21 cellular contexts compared by ENCODE assay signal in genomic region chr7:156735861-156736260, GRCh38.
A peak's percentile ranks its signal among the peaks of the same experiment; 100 is the strongest.
DNase-seq lines count a peak whose midpoint lies in the region; ATAC-seq, FAIRE-seq and TF ChIP-seq lines count a peak whose summit lies in the region.
"Had no signal": no experiment of that assay in that cellular context is flagged by ENCODE, and none has a peak within 500 bp of the region (broad histone marks: within the 10 kb centered on the region; RNA-seq: fewer than 3 reads in every experiment).

No MANE protein-coding gene starts in this region.

- no peaks in the 10 kb centered on the region for H3K9me1 ChIP-seq in endothelial cell of umbilical vein (replicated peaks; ENCODE audit: control insufficient read depth, extremely low read depth, insufficient read depth, low read length)

- H2AFZ ChIP-seq in endothelial cell of umbilical vein (ENCODE audit: low read depth, low read length), result no peak overlapping the region

- H3K27me3 ChIP-seq in endothelial cell of umbilical vein (ENCODE audit: control insufficient read depth in 2 of 2, insufficient read depth in 2 of 2, low read length in 2 of 2), result no peaks in the 10 kb centered on the region
- H3K27me3 ChIP-seq: ascending aorta, left lung, pancreas, sigmoid colon, upper lobe of right lung had no signal

- H3K4me2 ChIP-seq in endothelial cell of umbilical vein (ENCODE audit: insufficient read depth, low read length), result no peak overlapping the region
- H3K4me2 ChIP-seq: KMS-11 had no signal

- peak; percentile 69 for FAIRE-seq in endothelial cell of umbilical vein (lab: Jason Lieb, UNC)
- FAIRE-seq: pancreas had no signal

- no peaks in the 10 kb centered on the region for H3K79me2 ChIP-seq in endothelial cell of umbilical vein (ENCODE audit: control insufficient read depth, insufficient read depth, low read length)

- TF ChIP-seq CTCF in endothelial cell of umbilical vein (IDR thresholded peaks at IDR 0.05; ENCODE audit: extremely low read depth in 1 of 2, insufficient read depth in 1 of 2, low read depth in 1 of 2, low read length in 2 of 2) (no peak), mucosa of descending colon (IDR thresholded peaks at IDR 0.05) (no peak), GM10248 (IDR thresholded peaks at IDR 0.05; ENCODE audit: control extremely low read depth, extremely low read depth, low read depth, missing control alignments) (no peak)

- H3K9ac ChIP-seq in endothelial cell of umbilical vein (replicated peaks; ENCODE audit: extremely low read depth, insufficient read depth, low read length), result no peak overlapping the region
- H3K9ac ChIP-seq: KMS-11 had no signal

- H3K36me3 ChIP-seq in endothelial cell of umbilical vein (ENCODE audit: control insufficient read depth in 2 of 2, extremely low read depth in 1 of 2, insufficient read depth in 2 of 2, low read length in 2 of 2) (no peaks in the 10 kb centered on the region), mucosa of descending colon (ENCODE audit: low read depth) (no peaks in the 10 kb centered on the region)
- H3K36me3 ChIP-seq: upper lobe of right lung had no signal

- CTCF ChIA-PET in endothelial cell of umbilical vein (lab: Charles Lee), result interaction anchor here (0.7 to 2.3 kb wide), 4 partner anchors 10 to 16 kb away, joined by 3 to 7 read pairs (median 4); no protein-coding TSS in a partner anchor
- CTCF ChIA-PET in GM10248 (lab: Yijun Ruan, JAX), result interaction anchor here (0.9 to 2.2 kb wide), 4 partner anchors 9 to 81 kb away, joined by 3 to 7 read pairs (median 5); no protein-coding TSS in a partner anchor

- H3K27ac ChIP-seq in endothelial cell of umbilical vein (ENCODE audit: insufficient read depth, low read depth, low read length), result no peak overlapping the region
- H3K27ac ChIP-seq: ascending aorta, KMS-11, left lung, pancreas, sigmoid colon, upper lobe of right lung had no signal

- no TSS peak for BruUV-seq in endothelial cell of umbilical vein (replicated peaks; lab: Mats Ljungman, UMichigan)

- POLR2A ChIA-PET in endothelial cell of umbilical vein (lab: Charles Lee) (no interaction called here), GM10248 (lab: Yijun Ruan, JAX) (no interaction called here)

- no peaks in the 10 kb centered on the region for H4K20me1 ChIP-seq in endothelial cell of umbilical vein (replicated peaks; ENCODE audit: control insufficient read depth, extremely low read depth, insufficient read depth, low read length)

- intact Hi-C loops in endothelial cell of umbilical vein (cut with micrococcal nuclease), result no loop called here
- intact Hi-C loops in mucosa of descending colon (cut with DNase I, micrococcal nuclease), result no loop called here

- H3K9me3 ChIP-seq in endothelial cell of umbilical vein (replicated peaks; ENCODE audit: control insufficient read depth, insufficient read depth, low read length), result no peaks in the 10 kb centered on the region
- H3K9me3 ChIP-seq in mucosa of descending colon, result peaks cover 18% of the 10 kb centered on the region
- H3K9me3 ChIP-seq: pancreas, sigmoid colon had no signal

- dilution Hi-C loops in endothelial cell of umbilical vein (cut with MboI; ENCODE audit: extremely low pct_ligation_motif_present, low sequenced_read_pairs), result no loop called here

- peak; percentile 52 for DNase-seq in DMS53 (lab: John Stamatoyannopoulos, UW)
- DNase-seq in NCI-H524 treated with DMSO at 0.1 percent for 48 hours (lab: John Stamatoyannopoulos, UW), result peak; percentile 72
- DNase-seq in endothelial cell of umbilical vein (ENCODE audit: low read depth, low spot score), result peak; percentile 43
- no peak for DNase-seq in mucosa of descending colon
- no peak for DNase-seq in NOMO-1 treated with DMSO at 0.1 percent for 48 hours (lab: John Stamatoyannopoulos, UW; ENCODE audit: unreplicated experiment)
- no peak for DNase-seq in GM10248 (ENCODE audit: extremely low spot score)
- DNase-seq: activated CD4-positive, alpha-beta T cell treated with anti-CD3 and anti-CD28 coated beads, Interleukin-2, amount 10 ng/mL, durations not matched to agents 7 days and 5 days; GDM1; head of caudate nucleus; left lung; NCI-H187; nephron progenitor cell; pancreas; sigmoid colon; upper lobe of right lung had no signal

- ATAC-seq in mucosa of descending colon (peak; percentile 51), HG03342 (IDR thresholded peaks at IDR 0.05; ENCODE audit: unreplicated experiment) (no peak)
- ATAC-seq: activated naive CD4-positive, alpha-beta T cell treated with anti-CD3 and anti-CD28 coated beads, Interleukin-2, amount 50 U/mL, for 72 hours; activated T-helper 17 cell treated with anti-CD3 and anti-CD28 coated beads, Interleukin-2, amount 50 U/mL, for 72 hours; left lung; Panc1; pancreas; upper lobe of right lung had no signal

- H3K4me3 ChIP-seq in endothelial cell of umbilical vein (replicated peaks in 1 of 3; ENCODE audit: insufficient read depth in 1 of 3, low read depth in 1 of 3, low read length in 3 of 3) (no peak overlapping the region), mucosa of descending colon (no peak overlapping the region)
- H3K4me3 ChIP-seq: ascending aorta, left lung, pancreas, sigmoid colon, upper lobe of right lung had no signal

- H3K4me1 ChIP-seq in endothelial cell of umbilical vein (ENCODE audit: control insufficient read depth, extremely low read depth, insufficient read depth, low read length), result no peaks in the 10 kb centered on the region
- no peaks in the 10 kb centered on the region for H3K4me1 ChIP-seq in mucosa of descending colon (ENCODE audit: low read depth)
- H3K4me1 ChIP-seq: ascending aorta, left lung, pancreas, sigmoid colon, upper lobe of right lung had no signal

- no peak for TF ChIP-seq POLR2A in endothelial cell of umbilical vein (IDR thresholded peaks at IDR 0.05; ENCODE audit: low read depth, low read length)

TF ChIP-seq in endothelial cell of umbilical vein, 7 proteins besides CTCF, POLR2A, EP300 and RAD21:
- TF ChIP-seq FOS (IDR thresholded peaks at IDR 0.05; ENCODE audit: borderline replicate concordance, insufficient read depth, low read length) (peak; percentile 46), POLR2AphosphoS5 (IDR thresholded peaks at IDR 0.05; ENCODE audit: insufficient read depth, low read depth, low read length) (no peak)

Comparison
In these comparisons a context has a peak if more than half of its experiments do, and no peak if none do; other contexts are left out.
1. DNase-seq: peak in DMS53 (single experiment), NCI-H524 treated with DMSO at 0.1 percent for 48 hours (single experiment) and endothelial cell of umbilical vein (single experiment); none in mucosa of descending colon (0 of 3), NOMO-1 treated with DMSO at 0.1 percent for 48 hours (single experiment) and GM10248 (single experiment).